21 cellular contexts compared by ENCODE assay signal in the genomic region with DNA sequence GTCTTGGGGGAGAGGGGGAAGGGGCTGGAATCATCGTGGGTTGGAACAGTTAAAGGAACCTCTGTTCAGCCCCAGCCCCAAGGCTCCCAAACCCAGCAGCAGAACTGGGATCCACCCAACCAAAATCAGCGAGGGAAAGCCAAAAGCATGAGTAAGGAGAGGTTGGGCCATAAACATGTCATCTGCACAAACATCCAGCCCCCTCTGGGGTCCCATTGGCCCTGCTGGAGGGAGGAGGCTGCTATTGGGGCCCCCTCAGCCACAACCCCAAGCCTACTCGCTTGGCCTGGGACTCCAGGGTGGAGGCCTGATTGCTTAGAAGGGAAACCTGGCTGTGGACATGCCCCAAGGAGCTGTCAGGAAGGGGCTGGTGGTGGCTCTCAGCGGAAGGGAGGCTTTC.
DNase-seq lines count a peak whose midpoint lies in the region; ATAC-seq and TF ChIP-seq lines count a peak whose summit lies in the region.
"Had no signal": no experiment of that assay in that cellular context is flagged by ENCODE, and none has a peak within 500 bp of the region (broad histone marks: within the 10 kb centered on the region; RNA-seq: fewer than 3 reads in every experiment).

No MANE protein-coding gene starts in this region.

- no peaks in the 10 kb centered on the region for H3K36me3 Mint-ChIP-seq in CD8-positive, alpha-beta T cell

- peaks cover 14% of the 10 kb centered on the region for H3K9me3 Mint-ChIP-seq in CD8-positive, alpha-beta T cell

- H3K4me3 ChIP-seq in sigmoid colon (no peak overlapping the region), left lung (no peak overlapping the region)
- no peak overlapping the region for H3K4me3 ChIP-seq in CD8-positive, alpha-beta T cell (ENCODE audit: low read depth, low read length)
- H3K4me3 ChIP-seq: K562, SK-N-MC had no signal

- no peak overlapping the region for H3K27ac Mint-ChIP-seq in CD8-positive, alpha-beta T cell

- H3K4me1 Mint-ChIP-seq in CD8-positive, alpha-beta T cell (ENCODE audit: low read depth): no peaks in the 10 kb centered on the region

- POLR2A ChIA-PET in CD8-positive, alpha-beta T cell (lab: Charles Lee): no interaction called here

- peak; percentile 61 for ATAC-seq in Right ventricle myocardium inferior
- no peak for ATAC-seq in CD8-positive, alpha-beta T cell
- no peak for ATAC-seq in left lung
- no peak for ATAC-seq in HG02870 (IDR thresholded peaks at IDR 0.05; ENCODE audit: unreplicated experiment)
- ATAC-seq: K562 had no signal

- TF ChIP-seq POLR2A in sigmoid colon (IDR thresholded peaks at IDR 0.05): no peak

- CTCF ChIA-PET in CD8-positive, alpha-beta T cell (lab: Charles Lee): no interaction called here

- no peaks in the 10 kb centered on the region for H3K27me3 ChIP-seq in sigmoid colon
- no peaks in the 10 kb centered on the region for H3K27me3 ChIP-seq in CD8-positive, alpha-beta T cell (ENCODE audit: insufficient read depth, low read length)
- no peaks in the 10 kb centered on the region for H3K27me3 ChIP-seq in left lung

- intact Hi-C loops in Right ventricle myocardium inferior (cut with DNase I) (no loop called here), cardiac septum (cut with DNase I) (loop anchor here (5.0 kb wide), 1 partner anchor 77 kb away; no protein-coding TSS in a partner anchor), sigmoid colon (cut with DNase I) (no loop called here), left lung (cut with DNase I) (no loop called here)
- intact Hi-C loops in CD8-positive, alpha-beta T cell (cut with DNase I, micrococcal nuclease): no loop called here

- no peak overlapping the region for H3K4me3 Mint-ChIP-seq in CD8-positive, alpha-beta T cell

- no peak for TF ChIP-seq EP300 in sigmoid colon (IDR thresholded peaks at IDR 0.05)

- H3K36me3 ChIP-seq in sigmoid colon: no peaks in the 10 kb centered on the region
- no peaks in the 10 kb centered on the region for H3K36me3 ChIP-seq in CD8-positive, alpha-beta T cell (ENCODE audit: insufficient read depth, low read length)
- H3K36me3 ChIP-seq in left lung: no peaks in the 10 kb centered on the region

- H3K4me1 ChIP-seq in sigmoid colon (peaks cover 0 to 11% (median 8%) of the 10 kb centered on the region in 4 donors), left lung (no peaks in the 10 kb centered on the region)
- H3K4me1 ChIP-seq in CD8-positive, alpha-beta T cell (ENCODE audit: insufficient read depth, low read length): no peaks in the 10 kb centered on the region

- peaks cover 5% of the 10 kb centered on the region for H3K27me3 Mint-ChIP-seq in CD8-positive, alpha-beta T cell (ENCODE audit: low read depth)

- H3K27ac ChIP-seq in sigmoid colon: peak overlapping the region in 1 of 4 donors; percentile 46
- no peak overlapping the region for H3K27ac ChIP-seq in CD8-positive, alpha-beta T cell (ENCODE audit: low read depth, low read length)
- no peak overlapping the region for H3K27ac ChIP-seq in left lung
- H3K27ac ChIP-seq: 22Rv1, C4-2B, SK-N-MC had no signal

- no peak for TF ChIP-seq CTCF in sigmoid colon (IDR thresholded peaks at IDR 0.05)
- no peak for TF ChIP-seq CTCF in CD8-positive, alpha-beta T cell (IDR thresholded peaks at IDR 0.05)
- TF ChIP-seq CTCF in left lung (IDR thresholded peaks at IDR 0.05): no peak

- H3K9me3 ChIP-seq in sigmoid colon: peaks cover 0 to 10% (median 2%) of the 10 kb centered on the region in 4 donors
- H3K9me3 ChIP-seq in CD8-positive, alpha-beta T cell (ENCODE audit: low read length): no peaks in the 10 kb centered on the region
- peaks cover 0 to 10% of the 10 kb centered on the region in 2 donors for H3K9me3 ChIP-seq in left lung

- no peak for DNase-seq in Right ventricle myocardium inferior (ENCODE audit: missing footprints)
- no peak for DNase-seq in cardiac septum (ENCODE audit: low spot score)
- DNase-seq in left kidney (ENCODE audit: low read depth, low spot score): peak; percentile 12
- DNase-seq in sigmoid colon: peak; percentile 70
- DNase-seq in CD8-positive, alpha-beta T cell: no peak
- DNase-seq in left lung: no peak
- no peak for DNase-seq in DMS53 (lab: John Stamatoyannopoulos, UW)
- DNase-seq: AML-193, DMS153, EL, NCI-H187, NCI-H2107, NCI-H2227 treated with DMSO at 0.1 percent for 48 hours, NCI-H510A treated with DMSO at 0.1 percent for 48 hours, NCI-H774, SHP77 had no signal

- WGBS in sigmoid colon, 2 donors: 56 to 73% methylated on average over 4 of the region's 4 CpGs

Comparison
In these comparisons a context has a peak if more than half of its experiments do, and no peak if none do; other contexts are left out.
1. DNase-seq: peak in left kidney (single experiment) and sigmoid colon (single experiment); none in Right ventricle myocardium inferior (single experiment), cardiac septum (single experiment), CD8-positive, alpha-beta T cell (0 of 7), left lung (0 of 2) and DMS53 (single experiment).